In the genomic region with DNA sequence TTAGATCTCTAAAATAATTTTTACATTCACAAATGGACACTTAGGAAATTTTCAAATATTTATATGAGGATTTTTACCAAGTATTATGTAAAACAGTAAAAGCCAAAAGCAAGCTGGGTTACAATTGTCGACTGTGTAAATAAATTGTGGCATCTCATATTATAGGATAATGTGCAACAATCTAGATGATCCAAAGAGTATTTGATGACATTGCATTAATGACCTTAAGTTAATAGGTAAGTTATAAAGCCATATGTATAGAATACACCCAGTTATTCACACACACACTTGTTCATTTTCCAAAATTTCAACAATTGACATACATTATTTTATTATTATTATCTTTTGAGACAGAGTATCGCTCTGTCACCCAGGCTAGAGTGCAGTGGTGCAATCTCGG, we compare ENCODE assay signal across 3 cellular contexts.
TF ChIP-seq lines count a peak whose summit lies in the region.

No MANE protein-coding gene starts in this region.

TF ChIP-seq in HepG2, 621 proteins besides CTCF, POLR2A, EP300 and RAD21:
- TF ChIP-seq ISX (CRISPR knock-in tag; conservative IDR thresholded peaks at IDR 0.05), result no peak
- TF ChIP-seq HOXA5 (CRISPR knock-in tag; IDR thresholded peaks at IDR 0.05), result no peak
- TF ChIP-seq ZNF30 (CRISPR knock-in tag; IDR thresholded peaks at IDR 0.05), result no peak
- TF ChIP-seq ZSCAN22 (CRISPR knock-in tag; IDR thresholded peaks at IDR 0.05), result no peak
- no peak for TF ChIP-seq NCOA5 (CRISPR knock-in tag; IDR thresholded peaks at IDR 0.05)
- peak; percentile 91 to 94 for TF ChIP-seq MAFK (conservative IDR thresholded peaks at IDR 0.05 in 1 of 2, IDR thresholded peaks at IDR 0.05 in 1 of 2; ENCODE audit: low read length in 2 of 2)
- TF ChIP-seq HNRNPL (IDR thresholded peaks at IDR 0.05; ENCODE audit: low read depth, low read length), result no peak
- peak; percentile 90 for TF ChIP-seq MAFF (IDR thresholded peaks at IDR 0.05; ENCODE audit: low read depth, low read length)

TF ChIP-seq in IMR-90, 13 proteins besides CTCF, POLR2A, EP300 and RAD21:
- TF ChIP-seq MAFK (IDR thresholded peaks at IDR 0.05; ENCODE audit: low read depth, low read length) (peak; percentile 93), MAZ (IDR thresholded peaks at IDR 0.05; ENCODE audit: borderline replicate concordance, low read depth, low read length) (no peak)
TF ChIP-seq in IMR-90: peak in this region for 1.

TF ChIP-seq in K562, 482 proteins besides CTCF, POLR2A, EP300 and RAD21:
- TF ChIP-seq ATF1 (CRISPR knock-in tag; IDR thresholded peaks at IDR 0.05), result no peak
- no peak for TF ChIP-seq ATF1 (tag; IDR thresholded peaks at IDR 0.05)
- TF ChIP-seq MAFG (tag; conservative IDR thresholded peaks at IDR 0.05), result 0 out of 2 replicates have a peak, but pooled peaks have one; percentile 33
- no peak for TF ChIP-seq BRD9 (IDR thresholded peaks at IDR 0.05; ENCODE audit: low read depth, partially characterized antibody)
- peak; percentile 50; the same call in 1 of the 2 replicates for TF ChIP-seq C11orf30 (IDR thresholded peaks at IDR 0.05; ENCODE audit: low read depth)
- TF ChIP-seq RBFOX2 (IDR thresholded peaks at IDR 0.05; ENCODE audit: low read depth, low read length), result no peak
- TF ChIP-seq HNRNPL (IDR thresholded peaks at IDR 0.05; ENCODE audit: low read depth, low read length), result no peak
- peak; percentile 78 for TF ChIP-seq ZNF316 (IDR thresholded peaks at IDR 0.05)
- TF ChIP-seq RBM22 (IDR thresholded peaks at IDR 0.05; ENCODE audit: low read depth, low read length, poor library complexity, severe bottlenecking), result no peak
- TF ChIP-seq MAFF (IDR thresholded peaks at IDR 0.05; ENCODE audit: low read length), result peak; percentile 64
- TF ChIP-seq, protein P1, sequence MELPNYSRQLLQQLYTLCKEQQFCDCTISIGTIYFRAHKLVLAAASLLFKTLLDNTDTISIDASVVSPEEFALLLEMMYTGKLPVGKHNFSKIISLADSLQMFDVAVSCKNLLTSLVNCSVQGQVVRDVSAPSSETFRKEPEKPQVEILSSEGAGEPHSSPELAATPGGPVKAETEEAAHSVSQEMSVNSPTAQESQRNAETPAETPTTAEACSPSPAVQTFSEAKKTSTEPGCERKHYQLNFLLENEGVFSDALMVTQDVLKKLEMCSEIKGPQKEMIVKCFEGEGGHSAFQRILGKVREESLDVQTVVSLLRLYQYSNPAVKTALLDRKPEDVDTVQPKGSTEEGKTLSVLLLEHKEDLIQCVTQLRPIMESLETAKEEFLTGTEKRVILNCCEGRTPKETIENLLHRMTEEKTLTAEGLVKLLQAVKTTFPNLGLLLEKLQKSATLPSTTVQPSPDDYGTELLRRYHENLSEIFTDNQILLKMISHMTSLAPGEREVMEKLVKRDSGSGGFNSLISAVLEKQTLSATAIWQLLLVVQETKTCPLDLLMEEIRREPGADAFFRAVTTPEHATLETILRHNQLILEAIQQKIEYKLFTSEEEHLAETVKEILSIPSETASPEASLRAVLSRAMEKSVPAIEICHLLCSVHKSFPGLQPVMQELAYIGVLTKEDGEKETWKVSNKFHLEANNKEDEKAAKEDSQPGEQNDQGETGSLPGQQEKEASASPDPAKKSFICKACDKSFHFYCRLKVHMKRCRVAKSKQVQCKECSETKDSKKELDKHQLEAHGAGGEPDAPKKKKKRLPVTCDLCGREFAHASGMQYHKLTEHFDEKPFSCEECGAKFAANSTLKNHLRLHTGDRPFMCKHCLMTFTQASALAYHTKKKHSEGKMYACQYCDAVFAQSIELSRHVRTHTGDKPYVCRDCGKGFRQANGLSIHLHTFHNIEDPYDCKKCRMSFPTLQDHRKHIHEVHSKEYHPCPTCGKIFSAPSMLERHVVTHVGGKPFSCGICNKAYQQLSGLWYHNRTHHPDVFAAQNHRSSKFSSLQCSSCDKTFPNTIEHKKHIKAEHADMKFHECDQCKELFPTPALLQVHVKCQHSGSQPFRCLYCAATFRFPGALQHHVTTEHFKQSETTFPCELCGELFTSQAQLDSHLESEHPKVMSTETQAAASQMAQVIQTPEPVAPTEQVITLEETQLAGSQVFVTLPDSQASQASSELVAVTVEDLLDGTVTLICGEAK (IDR thresholded peaks at IDR 0.05), result no peak
- TF ChIP-seq, protein P1 (CRISPR knock-in tag; IDR thresholded peaks at IDR 0.05), result no peak
- TF ChIP-seq FOXP1 (CRISPR knock-in tag; IDR thresholded peaks at IDR 0.05), result no peak
- no peak for TF ChIP-seq HNRNPUL1 (IDR thresholded peaks at IDR 0.05; ENCODE audit: low read length)
- TF ChIP-seq MAFK (IDR thresholded peaks at IDR 0.05; ENCODE audit: low read length), result peak; percentile 59; the same call in 1 of the 2 replicates
- TF ChIP-seq ZNF311 (CRISPR knock-in tag; IDR thresholded peaks at IDR 0.05), result no peak
